Comparison of ENCODE assay signal across 1 cellular context in the genomic region with DNA sequence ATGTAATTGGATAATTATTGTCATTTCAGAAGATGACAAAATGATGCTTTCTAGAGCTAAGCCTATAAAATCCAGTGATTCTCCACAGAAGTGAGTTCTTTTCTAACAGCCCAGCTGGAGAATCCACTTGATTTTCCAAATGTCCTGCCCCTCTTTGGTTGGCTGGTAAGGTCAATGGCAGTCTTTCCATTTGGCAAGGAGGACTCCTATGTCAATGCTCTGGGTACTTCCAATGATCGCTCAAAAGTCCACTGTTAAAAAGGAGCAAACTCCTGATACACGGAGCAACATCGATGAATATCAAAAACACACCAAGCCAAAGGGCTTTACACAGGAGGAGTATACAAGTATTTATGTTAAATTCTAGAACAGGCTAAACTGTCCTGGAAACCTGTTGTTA.
TF ChIP-seq lines count a peak whose summit lies in the region.

No MANE protein-coding gene starts in this region.

TF ChIP-seq in WTC11, 78 proteins besides CTCF, POLR2A, EP300 and RAD21 (continued from another document):
- TF ChIP-seq MYBL2 (CRISPR knock-in tag; IDR thresholded peaks at IDR 0.05) (no peak), TP53 (CRISPR knock-in tag; IDR thresholded peaks at IDR 0.05) (no peak), ZNF416 (CRISPR knock-in tag; IDR thresholded peaks at IDR 0.05) (no peak), ZNF138 (CRISPR knock-in tag; conservative IDR thresholded peaks at IDR 0.05) (no peak), FOXJ3 (CRISPR knock-in tag; IDR thresholded peaks at IDR 0.05; ENCODE audit: borderline replicate concordance) (no peak), TCF7 (CRISPR knock-in tag; IDR thresholded peaks at IDR 0.05; ENCODE audit: low read depth) (no peak), SMAD4 (CRISPR knock-in tag; IDR thresholded peaks at IDR 0.05) (no peak), SMAD3 (CRISPR knock-in tag; IDR thresholded peaks at IDR 0.05; ENCODE audit: borderline replicate concordance) (no peak), ZNF396 (CRISPR knock-in tag; IDR thresholded peaks at IDR 0.05; ENCODE audit: borderline replicate concordance) (no peak), ZNF121 (CRISPR knock-in tag; IDR thresholded peaks at IDR 0.05) (no peak)
- TF ChIP-seq, protein P1, sequence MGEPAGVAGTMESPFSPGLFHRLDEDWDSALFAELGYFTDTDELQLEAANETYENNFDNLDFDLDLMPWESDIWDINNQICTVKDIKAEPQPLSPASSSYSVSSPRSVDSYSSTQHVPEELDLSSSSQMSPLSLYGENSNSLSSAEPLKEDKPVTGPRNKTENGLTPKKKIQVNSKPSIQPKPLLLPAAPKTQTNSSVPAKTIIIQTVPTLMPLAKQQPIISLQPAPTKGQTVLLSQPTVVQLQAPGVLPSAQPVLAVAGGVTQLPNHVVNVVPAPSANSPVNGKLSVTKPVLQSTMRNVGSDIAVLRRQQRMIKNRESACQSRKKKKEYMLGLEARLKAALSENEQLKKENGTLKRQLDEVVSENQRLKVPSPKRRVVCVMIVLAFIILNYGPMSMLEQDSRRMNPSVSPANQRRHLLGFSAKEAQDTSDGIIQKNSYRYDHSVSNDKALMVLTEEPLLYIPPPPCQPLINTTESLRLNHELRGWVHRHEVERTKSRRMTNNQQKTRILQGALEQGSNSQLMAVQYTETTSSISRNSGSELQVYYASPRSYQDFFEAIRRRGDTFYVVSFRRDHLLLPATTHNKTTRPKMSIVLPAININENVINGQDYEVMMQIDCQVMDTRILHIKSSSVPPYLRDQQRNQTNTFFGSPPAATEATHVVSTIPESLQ (CRISPR knock-in tag; IDR thresholded peaks at IDR 0.05), result no peak
- TF ChIP-seq, protein P2, sequence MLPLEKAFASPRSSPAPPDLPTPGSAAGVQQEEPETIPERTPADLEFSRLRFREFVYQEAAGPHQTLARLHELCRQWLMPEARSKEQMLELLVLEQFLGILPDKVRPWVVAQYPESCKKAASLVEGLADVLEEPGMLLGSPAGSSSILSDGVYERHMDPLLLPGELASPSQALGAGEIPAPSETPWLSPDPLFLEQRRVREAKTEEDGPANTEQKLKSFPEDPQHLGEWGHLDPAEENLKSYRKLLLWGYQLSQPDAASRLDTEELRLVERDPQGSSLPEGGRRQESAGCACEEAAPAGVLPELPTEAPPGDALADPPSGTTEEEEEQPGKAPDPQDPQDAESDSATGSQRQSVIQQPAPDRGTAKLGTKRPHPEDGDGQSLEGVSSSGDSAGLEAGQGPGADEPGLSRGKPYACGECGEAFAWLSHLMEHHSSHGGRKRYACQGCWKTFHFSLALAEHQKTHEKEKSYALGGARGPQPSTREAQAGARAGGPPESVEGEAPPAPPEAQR (CRISPR knock-in tag; IDR thresholded peaks at IDR 0.05), result no peak
TF ChIP-seq in WTC11: peak in this region for 0.
